Comparison of ENCODE assay signal across 1 cellular context in genomic region chr16:578870-579405, GRCh38.
A peak's percentile ranks its signal among the peaks of the same experiment; 100 is the strongest.
TF ChIP-seq lines count a peak whose summit lies in the region.

No MANE protein-coding gene starts in this region.

TF ChIP-seq in K562, 482 proteins besides CTCF, POLR2A, EP300 and RAD21 (continued from another document and continues in another):
- TF ChIP-seq, protein P1, sequence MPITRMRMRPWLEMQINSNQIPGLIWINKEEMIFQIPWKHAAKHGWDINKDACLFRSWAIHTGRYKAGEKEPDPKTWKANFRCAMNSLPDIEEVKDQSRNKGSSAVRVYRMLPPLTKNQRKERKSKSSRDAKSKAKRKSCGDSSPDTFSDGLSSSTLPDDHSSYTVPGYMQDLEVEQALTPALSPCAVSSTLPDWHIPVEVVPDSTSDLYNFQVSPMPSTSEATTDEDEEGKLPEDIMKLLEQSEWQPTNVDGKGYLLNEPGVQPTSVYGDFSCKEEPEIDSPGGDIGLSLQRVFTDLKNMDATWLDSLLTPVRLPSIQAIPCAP (CRISPR knock-in tag; IDR thresholded peaks at IDR 0.05; ENCODE audit: borderline replicate concordance), result no peak
- peak; percentile 57 for TF ChIP-seq MITF (IDR thresholded peaks at IDR 0.05)
- TF ChIP-seq HMG20B (CRISPR knock-in tag; IDR thresholded peaks at IDR 0.05), result no peak
- peak; percentile 90 for TF ChIP-seq RB1 (IDR thresholded peaks at IDR 0.05; ENCODE audit: low read depth)
- TF ChIP-seq RUNX1 (IDR thresholded peaks at IDR 0.05; ENCODE audit: low read depth), result no peak
- no peak for TF ChIP-seq POLR2H (tag; IDR thresholded peaks at IDR 0.05; ENCODE audit: low read depth)
- no peak; the same call in 1 of the 2 replicates for TF ChIP-seq FOSL1 (tag; conservative IDR thresholded peaks at IDR 0.05)
- TF ChIP-seq, protein P2, sequence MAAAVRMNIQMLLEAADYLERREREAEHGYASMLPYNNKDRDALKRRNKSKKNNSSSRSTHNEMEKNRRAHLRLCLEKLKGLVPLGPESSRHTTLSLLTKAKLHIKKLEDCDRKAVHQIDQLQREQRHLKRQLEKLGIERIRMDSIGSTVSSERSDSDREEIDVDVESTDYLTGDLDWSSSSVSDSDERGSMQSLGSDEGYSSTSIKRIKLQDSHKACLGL (CRISPR knock-in tag; IDR thresholded peaks at IDR 0.05; ENCODE audit: borderline replicate concordance, poor library complexity, severe bottlenecking), result peak; percentile 48
- TF ChIP-seq ZNF79 (CRISPR knock-in tag; IDR thresholded peaks at IDR 0.05; ENCODE audit: low read depth), result no peak
- TF ChIP-seq, protein P3, sequence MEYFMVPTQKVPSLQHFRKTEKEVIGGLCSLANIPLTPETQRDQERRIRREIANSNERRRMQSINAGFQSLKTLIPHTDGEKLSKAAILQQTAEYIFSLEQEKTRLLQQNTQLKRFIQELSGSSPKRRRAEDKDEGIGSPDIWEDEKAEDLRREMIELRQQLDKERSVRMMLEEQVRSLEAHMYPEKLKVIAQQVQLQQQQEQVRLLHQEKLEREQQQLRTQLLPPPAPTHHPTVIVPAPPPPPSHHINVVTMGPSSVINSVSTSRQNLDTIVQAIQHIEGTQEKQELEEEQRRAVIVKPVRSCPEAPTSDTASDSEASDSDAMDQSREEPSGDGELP (CRISPR knock-in tag; IDR thresholded peaks at IDR 0.05; ENCODE audit: borderline replicate concordance), result peak; percentile 98
- TF ChIP-seq EP400 (IDR thresholded peaks at IDR 0.05), result peak; percentile 86
- no peak for TF ChIP-seq COPS2 (conservative IDR thresholded peaks at IDR 0.05)
- TF ChIP-seq RBM25 (IDR thresholded peaks at IDR 0.05; ENCODE audit: low read depth, low read length, severe bottlenecking), result no peak
- TF ChIP-seq SMARCC2 (IDR thresholded peaks at IDR 0.05; ENCODE audit: low read depth), result no peak
- TF ChIP-seq, protein P4, sequence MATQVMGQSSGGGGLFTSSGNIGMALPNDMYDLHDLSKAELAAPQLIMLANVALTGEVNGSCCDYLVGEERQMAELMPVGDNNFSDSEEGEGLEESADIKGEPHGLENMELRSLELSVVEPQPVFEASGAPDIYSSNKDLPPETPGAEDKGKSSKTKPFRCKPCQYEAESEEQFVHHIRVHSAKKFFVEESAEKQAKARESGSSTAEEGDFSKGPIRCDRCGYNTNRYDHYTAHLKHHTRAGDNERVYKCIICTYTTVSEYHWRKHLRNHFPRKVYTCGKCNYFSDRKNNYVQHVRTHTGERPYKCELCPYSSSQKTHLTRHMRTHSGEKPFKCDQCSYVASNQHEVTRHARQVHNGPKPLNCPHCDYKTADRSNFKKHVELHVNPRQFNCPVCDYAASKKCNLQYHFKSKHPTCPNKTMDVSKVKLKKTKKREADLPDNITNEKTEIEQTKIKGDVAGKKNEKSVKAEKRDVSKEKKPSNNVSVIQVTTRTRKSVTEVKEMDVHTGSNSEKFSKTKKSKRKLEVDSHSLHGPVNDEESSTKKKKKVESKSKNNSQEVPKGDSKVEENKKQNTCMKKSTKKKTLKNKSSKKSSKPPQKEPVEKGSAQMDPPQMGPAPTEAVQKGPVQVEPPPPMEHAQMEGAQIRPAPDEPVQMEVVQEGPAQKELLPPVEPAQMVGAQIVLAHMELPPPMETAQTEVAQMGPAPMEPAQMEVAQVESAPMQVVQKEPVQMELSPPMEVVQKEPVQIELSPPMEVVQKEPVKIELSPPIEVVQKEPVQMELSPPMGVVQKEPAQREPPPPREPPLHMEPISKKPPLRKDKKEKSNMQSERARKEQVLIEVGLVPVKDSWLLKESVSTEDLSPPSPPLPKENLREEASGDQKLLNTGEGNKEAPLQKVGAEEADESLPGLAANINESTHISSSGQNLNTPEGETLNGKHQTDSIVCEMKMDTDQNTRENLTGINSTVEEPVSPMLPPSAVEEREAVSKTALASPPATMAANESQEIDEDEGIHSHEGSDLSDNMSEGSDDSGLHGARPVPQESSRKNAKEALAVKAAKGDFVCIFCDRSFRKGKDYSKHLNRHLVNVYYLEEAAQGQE (CRISPR knock-in tag; IDR thresholded peaks at IDR 0.05; ENCODE audit: low read depth), result no peak
- no peak for TF ChIP-seq MAFG (tag; conservative IDR thresholded peaks at IDR 0.05)
- peak; percentile 59; the same call in 1 of the 2 replicates for TF ChIP-seq JUN (IDR thresholded peaks at IDR 0.05; ENCODE audit: borderline replicate concordance, low read depth, low read length)
- TF ChIP-seq JUN (CRISPR knock-in tag; IDR thresholded peaks at IDR 0.05; ENCODE audit: borderline replicate concordance), result no peak
- TF ChIP-seq ZNF282 (CRISPR knock-in tag; IDR thresholded peaks at IDR 0.05), result no peak
- TF ChIP-seq, protein P5, sequence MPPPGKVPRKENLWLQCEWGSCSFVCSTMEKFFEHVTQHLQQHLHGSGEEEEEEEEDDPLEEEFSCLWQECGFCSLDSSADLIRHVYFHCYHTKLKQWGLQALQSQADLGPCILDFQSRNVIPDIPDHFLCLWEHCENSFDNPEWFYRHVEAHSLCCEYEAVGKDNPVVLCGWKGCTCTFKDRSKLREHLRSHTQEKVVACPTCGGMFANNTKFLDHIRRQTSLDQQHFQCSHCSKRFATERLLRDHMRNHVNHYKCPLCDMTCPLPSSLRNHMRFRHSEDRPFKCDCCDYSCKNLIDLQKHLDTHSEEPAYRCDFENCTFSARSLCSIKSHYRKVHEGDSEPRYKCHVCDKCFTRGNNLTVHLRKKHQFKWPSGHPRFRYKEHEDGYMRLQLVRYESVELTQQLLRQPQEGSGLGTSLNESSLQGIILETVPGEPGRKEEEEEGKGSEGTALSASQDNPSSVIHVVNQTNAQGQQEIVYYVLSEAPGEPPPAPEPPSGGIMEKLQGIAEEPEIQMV (tag; conservative IDR thresholded peaks at IDR 0.05; ENCODE audit: low read depth), result no peak
- TF ChIP-seq LCOR (CRISPR knock-in tag; IDR thresholded peaks at IDR 0.05), result 0 out of 2 replicates have a peak, but pooled peaks have one; percentile 25
- TF ChIP-seq CHAMP1 (IDR thresholded peaks at IDR 0.05), result no peak
- TF ChIP-seq GATAD2A (IDR thresholded peaks at IDR 0.05), result 0 out of 2 replicates have a peak, but pooled peaks have one; percentile 47
- TF ChIP-seq ILF3 (IDR thresholded peaks at IDR 0.05; ENCODE audit: borderline replicate concordance), result no peak
- TF ChIP-seq ZNF780A (CRISPR knock-in tag; IDR thresholded peaks at IDR 0.05), result no peak
- TF ChIP-seq SIN3B (IDR thresholded peaks at IDR 0.05; ENCODE audit: low read depth), result no peak
- TF ChIP-seq, protein P6, sequence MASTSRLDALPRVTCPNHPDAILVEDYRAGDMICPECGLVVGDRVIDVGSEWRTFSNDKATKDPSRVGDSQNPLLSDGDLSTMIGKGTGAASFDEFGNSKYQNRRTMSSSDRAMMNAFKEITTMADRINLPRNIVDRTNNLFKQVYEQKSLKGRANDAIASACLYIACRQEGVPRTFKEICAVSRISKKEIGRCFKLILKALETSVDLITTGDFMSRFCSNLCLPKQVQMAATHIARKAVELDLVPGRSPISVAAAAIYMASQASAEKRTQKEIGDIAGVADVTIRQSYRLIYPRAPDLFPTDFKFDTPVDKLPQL (IDR thresholded peaks at IDR 0.05; ENCODE audit: extremely low read depth, insufficient read length), result no peak
- TF ChIP-seq, protein P7, sequence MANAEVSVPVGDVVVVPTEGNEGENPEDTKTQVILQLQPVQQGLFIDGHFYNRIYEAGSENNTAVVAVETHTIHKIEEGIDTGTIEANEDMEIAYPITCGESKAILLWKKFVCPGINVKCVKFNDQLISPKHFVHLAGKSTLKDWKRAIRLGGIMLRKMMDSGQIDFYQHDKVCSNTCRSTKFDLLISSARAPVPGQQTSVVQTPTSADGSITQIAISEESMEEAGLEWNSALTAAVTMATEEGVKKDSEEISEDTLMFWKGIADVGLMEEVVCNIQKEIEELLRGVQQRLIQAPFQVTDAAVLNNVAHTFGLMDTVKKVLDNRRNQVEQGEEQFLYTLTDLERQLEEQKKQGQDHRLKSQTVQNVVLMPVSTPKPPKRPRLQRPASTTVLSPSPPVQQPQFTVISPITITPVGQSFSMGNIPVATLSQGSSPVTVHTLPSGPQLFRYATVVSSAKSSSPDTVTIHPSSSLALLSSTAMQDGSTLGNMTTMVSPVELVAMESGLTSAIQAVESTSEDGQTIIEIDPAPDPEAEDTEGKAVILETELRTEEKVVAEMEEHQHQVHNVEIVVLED (CRISPR knock-in tag; IDR thresholded peaks at IDR 0.05), result no peak
- TF ChIP-seq PHB (CRISPR knock-in tag; IDR thresholded peaks at IDR 0.05), result no peak
- TF ChIP-seq SMC3 (conservative IDR thresholded peaks at IDR 0.05; ENCODE audit: insufficient read depth, low read depth, low read length), result peak; percentile 84
- 0 out of 4 replicates have a peak, but pooled peaks have one; percentile 26 to 36 for TF ChIP-seq TBL1XR1 (IDR thresholded peaks at IDR 0.05; ENCODE audit: low read length in 2 of 2)
- TF ChIP-seq ATF7 (IDR thresholded peaks at IDR 0.05), result peak; percentile 66
- TF ChIP-seq, protein P8, sequence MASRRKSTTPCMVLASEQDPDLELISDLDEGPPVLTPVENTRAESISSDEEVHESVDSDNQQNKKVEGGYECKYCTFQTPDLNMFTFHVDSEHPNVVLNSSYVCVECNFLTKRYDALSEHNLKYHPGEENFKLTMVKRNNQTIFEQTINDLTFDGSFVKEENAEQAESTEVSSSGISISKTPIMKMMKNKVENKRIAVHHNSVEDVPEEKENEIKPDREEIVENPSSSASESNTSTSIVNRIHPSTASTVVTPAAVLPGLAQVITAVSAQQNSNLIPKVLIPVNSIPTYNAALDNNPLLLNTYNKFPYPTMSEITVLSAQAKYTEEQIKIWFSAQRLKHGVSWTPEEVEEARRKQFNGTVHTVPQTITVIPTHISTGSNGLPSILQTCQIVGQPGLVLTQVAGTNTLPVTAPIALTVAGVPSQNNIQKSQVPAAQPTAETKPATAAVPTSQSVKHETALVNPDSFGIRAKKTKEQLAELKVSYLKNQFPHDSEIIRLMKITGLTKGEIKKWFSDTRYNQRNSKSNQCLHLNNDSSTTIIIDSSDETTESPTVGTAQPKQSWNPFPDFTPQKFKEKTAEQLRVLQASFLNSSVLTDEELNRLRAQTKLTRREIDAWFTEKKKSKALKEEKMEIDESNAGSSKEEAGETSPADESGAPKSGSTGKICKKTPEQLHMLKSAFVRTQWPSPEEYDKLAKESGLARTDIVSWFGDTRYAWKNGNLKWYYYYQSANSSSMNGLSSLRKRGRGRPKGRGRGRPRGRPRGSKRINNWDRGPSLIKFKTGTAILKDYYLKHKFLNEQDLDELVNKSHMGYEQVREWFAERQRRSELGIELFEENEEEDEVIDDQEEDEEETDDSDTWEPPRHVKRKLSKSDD (conservative IDR thresholded peaks at IDR 0.05; ENCODE audit: low read length), result no peak
- TF ChIP-seq PKNOX1 (IDR thresholded peaks at IDR 0.05), result no peak
- TF ChIP-seq POLR2AphosphoS5 (IDR thresholded peaks at IDR 0.05; ENCODE audit: control insufficient read depth, insufficient read depth, low read depth, low read length), result peak; percentile 30; the same call in 1 of the 2 replicates
- no peak for TF ChIP-seq ZNF347 (CRISPR knock-in tag; IDR thresholded peaks at IDR 0.05; ENCODE audit: low read depth)
- TF ChIP-seq CBFA2T3 (IDR thresholded peaks at IDR 0.05), result peak; percentile 70
- 0 out of 2 replicates have a peak, but pooled peaks have one; percentile 10 for TF ChIP-seq STAT5A (IDR thresholded peaks at IDR 0.05; ENCODE audit: borderline replicate concordance, low read length)
- no peak for TF ChIP-seq EGR1 (conservative IDR thresholded peaks at IDR 0.05)
- TF ChIP-seq, protein P9, sequence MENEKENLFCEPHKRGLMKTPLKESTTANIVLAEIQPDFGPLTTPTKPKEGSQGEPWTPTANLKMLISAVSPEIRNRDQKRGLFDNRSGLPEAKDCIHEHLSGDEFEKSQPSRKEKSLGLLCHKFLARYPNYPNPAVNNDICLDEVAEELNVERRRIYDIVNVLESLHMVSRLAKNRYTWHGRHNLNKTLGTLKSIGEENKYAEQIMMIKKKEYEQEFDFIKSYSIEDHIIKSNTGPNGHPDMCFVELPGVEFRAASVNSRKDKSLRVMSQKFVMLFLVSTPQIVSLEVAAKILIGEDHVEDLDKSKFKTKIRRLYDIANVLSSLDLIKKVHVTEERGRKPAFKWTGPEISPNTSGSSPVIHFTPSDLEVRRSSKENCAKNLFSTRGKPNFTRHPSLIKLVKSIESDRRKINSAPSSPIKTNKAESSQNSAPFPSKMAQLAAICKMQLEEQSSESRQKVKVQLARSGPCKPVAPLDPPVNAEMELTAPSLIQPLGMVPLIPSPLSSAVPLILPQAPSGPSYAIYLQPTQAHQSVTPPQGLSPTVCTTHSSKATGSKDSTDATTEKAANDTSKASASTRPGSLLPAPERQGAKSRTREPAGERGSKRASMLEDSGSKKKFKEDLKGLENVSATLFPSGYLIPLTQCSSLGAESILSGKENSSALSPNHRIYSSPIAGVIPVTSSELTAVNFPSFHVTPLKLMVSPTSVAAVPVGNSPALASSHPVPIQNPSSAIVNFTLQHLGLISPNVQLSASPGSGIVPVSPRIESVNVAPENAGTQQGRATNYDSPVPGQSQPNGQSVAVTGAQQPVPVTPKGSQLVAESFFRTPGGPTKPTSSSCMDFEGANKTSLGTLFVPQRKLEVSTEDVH (IDR thresholded peaks at IDR 0.05; ENCODE audit: low read depth, partially characterized antibody), result peak; percentile 65
